In the genomic region with DNA sequence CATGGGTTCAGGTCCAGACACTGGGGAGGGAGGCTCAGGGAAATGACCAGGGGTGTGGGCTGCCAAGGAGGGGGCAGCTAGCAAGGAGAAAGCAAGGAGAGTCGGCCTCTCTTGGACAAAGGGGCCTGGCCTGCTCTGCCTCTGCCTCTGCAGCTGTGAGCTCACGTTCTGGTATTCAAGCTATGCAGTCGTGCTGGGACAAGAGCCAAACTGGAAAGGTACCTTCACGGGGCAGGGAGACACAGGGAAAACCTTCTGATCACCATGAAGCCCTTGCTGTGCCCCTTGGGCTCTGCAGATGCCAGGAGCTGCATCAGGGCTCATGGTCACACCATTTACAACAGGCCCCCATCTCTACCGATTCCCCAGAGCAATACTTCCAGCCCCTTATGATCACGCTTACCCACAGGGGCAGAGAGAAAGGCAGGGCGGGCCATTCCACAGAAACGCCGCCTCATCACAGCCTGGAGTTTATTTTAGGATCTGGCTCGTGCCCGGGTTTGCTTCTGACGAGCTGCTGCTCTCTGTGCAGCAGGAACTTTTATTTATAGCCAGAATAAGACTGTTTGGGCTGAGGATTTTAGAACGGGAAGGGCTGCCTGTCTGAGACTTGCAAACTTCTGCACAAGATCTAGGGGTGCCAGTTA, we compare ENCODE assay signal across 8 cellular contexts.
DNase-seq lines count a peak whose midpoint lies in the region; ATAC-seq, FAIRE-seq and TF ChIP-seq lines count a peak whose summit lies in the region.

No MANE protein-coding gene starts in this region.

- no peak overlapping the region for H2BK12ac ChIP-seq in H9 (ENCODE audit: insufficient read length, low read depth, low read length)

- H3K27me3 Mint-ChIP-seq in H9 (ENCODE audit: low read depth): no peaks in the 10 kb centered on the region
- no peaks in the 10 kb centered on the region for H3K27me3 Mint-ChIP-seq in astrocyte (ENCODE audit: low read depth, unreplicated experiment)

- H3K4me3 ChIP-seq in astrocyte (ENCODE audit: insufficient read depth, low read depth, low read length) (peak overlapping the region; percentile 41), right atrium auricular region (peak overlapping the region in 1 of 2 donors; percentile 10)

- no peaks in the 10 kb centered on the region for H3K36me3 ChIP-seq in astrocyte (ENCODE audit: insufficient read depth, low read length)
- H3K36me3 ChIP-seq in right atrium auricular region: peaks cover 11% of the 10 kb centered on the region

- no CpG with 5 or more reads among the region's 13 CpGs for WGBS in H9 (ENCODE audit: extremely low coverage, insufficient read length, low lambda C conversion rate)

- DNase-seq in H9: peak; percentile 91
- peak; percentile 88 for DNase-seq in astrocyte (ENCODE audit: low read depth)
- DNase-seq in right atrium auricular region (ENCODE audit: low spot score): peak; percentile 81
- no peak for DNase-seq in sciatic nerve (ENCODE audit: low spot score)
- DNase-seq in activated T-cell treated with anti-CD3 and anti-CD28 coated beads, Interleukin-2, amount 50 U/mL, for 1 hour: no peak
- DNase-seq in GM13976 (ENCODE audit: low spot score): no peak

- H3K9me3 Mint-ChIP-seq in H9: no peaks in the 10 kb centered on the region
- H3K9me3 Mint-ChIP-seq in astrocyte (ENCODE audit: unreplicated experiment): no peaks in the 10 kb centered on the region

- H3K27me3 ChIP-seq in H9 (ENCODE audit: insufficient read depth, low read length): no peaks in the 10 kb centered on the region
- no peaks in the 10 kb centered on the region for H3K27me3 ChIP-seq in astrocyte (ENCODE audit: insufficient read depth, low read length)
- H3K27me3 ChIP-seq in right atrium auricular region: no peaks in the 10 kb centered on the region

- intact Hi-C loops in sciatic nerve (cut with DNase I): no loop called here

- H3K4me3 Mint-ChIP-seq in H9 (peak overlapping the region in 1 of 2 experiments; percentile 27; a peak in 2 of 5 replicates), astrocyte (ENCODE audit: unreplicated experiment) (peak overlapping the region; percentile 17)

- no peak overlapping the region for H4K8ac ChIP-seq in H9 (replicated peaks; ENCODE audit: insufficient read length, low read depth, low read length)

- H3K27ac ChIP-seq in H9 (ENCODE audit: insufficient read length, low read depth, low read length): peak overlapping the region; percentile 15
- peak overlapping the region; percentile 79 for H3K27ac ChIP-seq in astrocyte (ENCODE audit: low read depth, low read length)
- peak overlapping the region; percentile 85 to 93 for H3K27ac ChIP-seq in right atrium auricular region

- H4K91ac ChIP-seq in H9 (ENCODE audit: insufficient read length, low read depth, low read length): no peak overlapping the region

- H3K23ac ChIP-seq in H9 (ENCODE audit: insufficient read length, low read depth, low read length): no peak overlapping the region

- ATAC-seq in sciatic nerve: peak; percentile 71
- no peak for ATAC-seq in HG02852 (IDR thresholded peaks at IDR 0.05; ENCODE audit: unreplicated experiment)
- ATAC-seq in GM19023 (IDR thresholded peaks at IDR 0.05; ENCODE audit: unreplicated experiment): no peak

- H2BK5ac ChIP-seq in H9 (ENCODE audit: insufficient read length, low read length): no peak overlapping the region

- no peak overlapping the region; the same call in 1 of the 2 replicates for H3K4ac ChIP-seq in H9 (ENCODE audit: low read depth, low read length)

- no peak overlapping the region for H3T11ph ChIP-seq in H9 (ENCODE audit: low read length)

- no peaks in the 10 kb centered on the region for H3K9me3 ChIP-seq in H9 (ENCODE audit: control insufficient read depth, low read depth, low read length)
- no peaks in the 10 kb centered on the region for H3K9me3 ChIP-seq in astrocyte (ENCODE audit: insufficient read depth, low read depth, low read length)
- no peaks in the 10 kb centered on the region for H3K9me3 ChIP-seq in right atrium auricular region

- H3K79me2 ChIP-seq in H9 (ENCODE audit: insufficient read depth, low read length) (no peaks in the 10 kb centered on the region), astrocyte (ENCODE audit: insufficient read depth, low read length) (no peaks in the 10 kb centered on the region)

- H2BK15ac ChIP-seq in H9 (ENCODE audit: low read depth, low read length): no peak overlapping the region

- peak overlapping the region; percentile 95 to 99 (median 97) for H3K27ac Mint-ChIP-seq in H9
- peak overlapping the region; percentile 95 for H3K27ac Mint-ChIP-seq in astrocyte (ENCODE audit: unreplicated experiment)

- no peaks in the 10 kb centered on the region for H4K20me1 ChIP-seq in H9 (ENCODE audit: control insufficient read depth, insufficient read depth, insufficient read length)
- peaks cover 15% of the 10 kb centered on the region for H4K20me1 ChIP-seq in astrocyte (ENCODE audit: insufficient read depth, low read length)

- H3K4me1 ChIP-seq in H9 (ENCODE audit: insufficient read depth, low read length) (peaks cover 2% of the 10 kb centered on the region; the same call in 1 of the 2 replicates), astrocyte (ENCODE audit: insufficient read depth, low read length) (peaks cover 37% of the 10 kb centered on the region), right atrium auricular region (peaks cover 0 to 84% of the 10 kb centered on the region in 2 donors)

- TF ChIP-seq CTCF in H9 (conservative IDR thresholded peaks at IDR 0.05): no peak
- no peak for TF ChIP-seq CTCF in astrocyte (IDR thresholded peaks at IDR 0.05; ENCODE audit: insufficient read depth, low read depth, low read length)
- TF ChIP-seq CTCF in right atrium auricular region (IDR thresholded peaks at IDR 0.05): no peak
- no peak for TF ChIP-seq CTCF in GM13976 (IDR thresholded peaks at IDR 0.05; ENCODE audit: borderline replicate concordance, control extremely low read depth, extremely low read depth, insufficient read depth, missing control alignments)

- H2AFZ ChIP-seq in H9 (ENCODE audit: low read length): no peak overlapping the region
- H2AFZ ChIP-seq in astrocyte (ENCODE audit: low read depth, low read length): peak overlapping the region; percentile 67

- no peak overlapping the region for H2AK5ac ChIP-seq in H9 (ENCODE audit: insufficient read length, low read length)

- peak; percentile 45 for FAIRE-seq in astrocyte (lab: Jason Lieb, UNC)

- in situ Hi-C loops in GM13976 (cut with MboI; ENCODE audit: low sequenced_read_pairs, unreplicated experiment): no loop called here

- H3K36me3 Mint-ChIP-seq in H9 (ENCODE audit: insufficient read depth in 1 of 3, low read depth in 3 of 3): peaks cover 2 to 7% (median 3%) of the 10 kb centered on the region in 3 experiments; a peak in 4 of 7 replicates
- H3K36me3 Mint-ChIP-seq in astrocyte (ENCODE audit: low read depth, unreplicated experiment): peaks cover 19% of the 10 kb centered on the region

- no peak overlapping the region for H2BK120ac ChIP-seq in H9 (ENCODE audit: low read depth, low read length, poor library complexity, severe bottlenecking)

- no peak overlapping the region for H4K5ac ChIP-seq in H9 (ENCODE audit: insufficient read length, low read depth, low read length)

- H3K18ac ChIP-seq in H9 (ENCODE audit: insufficient read length, low read depth, low read length): peak overlapping the region; percentile 37

- peak overlapping the region; percentile 73 for H3K14ac ChIP-seq in H9 (ENCODE audit: insufficient read depth, low read length)

- H3K56ac ChIP-seq in H9 (ENCODE audit: insufficient read length, low read depth, low read length): no peak overlapping the region

- no peak overlapping the region for H2BK20ac ChIP-seq in H9 (ENCODE audit: low read depth, low read length, poor library complexity, severe bottlenecking)

- H3K4me1 Mint-ChIP-seq in H9 (peaks cover 33 to 34% of the 10 kb centered on the region in 2 experiments), astrocyte (ENCODE audit: low read depth, unreplicated experiment) (peaks cover 31% of the 10 kb centered on the region)

- no peak overlapping the region for H3K4me2 ChIP-seq in H9 (ENCODE audit: insufficient read depth, insufficient read length, low read length)
- peak overlapping the region; percentile 85 for H3K4me2 ChIP-seq in astrocyte (ENCODE audit: low read length)

- H3K23me2 ChIP-seq in H9 (ENCODE audit: insufficient read length, low read depth, low read length, poor library complexity, severe bottlenecking): no peaks in the 10 kb centered on the region

- no peak overlapping the region for H3K9ac ChIP-seq in H9 (ENCODE audit: extremely low read depth, insufficient read length, low read length)
- H3K9ac ChIP-seq in astrocyte (ENCODE audit: low read length): peak overlapping the region; percentile 76

- H3K79me1 ChIP-seq in H9 (ENCODE audit: insufficient read depth, low read depth, low read length, poor library complexity, severe bottlenecking): no peaks in the 10 kb centered on the region

Comparison
In these comparisons a context has a peak if more than half of its experiments do, and no peak if none do; other contexts are left out.
1. DNase-seq: peak in H9 (single experiment), astrocyte (single experiment) and right atrium auricular region (single experiment); none in sciatic nerve (single experiment), activated T-cell treated with anti-CD3 and anti-CD28 coated beads, Interleukin-2, amount 50 U/mL, for 1 hour (single experiment) and GM13976 (single experiment).
2. H3K27ac ChIP-seq: peak in every context shown above with its lines; median percentile 89 in right atrium auricular region; 79 in astrocyte; 15 in H9.